Comparison of ENCODE assay signal across 8 cellular contexts in genomic region chr3:141878326-141878725, GRCh38. TPM values are rescaled to one million over a fixed set of nuclear protein-coding genes. Genes with fewer than 3 reads are reported as not detected.
DNase-seq lines count a peak whose midpoint lies in the region; ATAC-seq and TF ChIP-seq lines count a peak whose summit lies in the region.

No MANE protein-coding gene starts in this region.

- CTCF ChIA-PET in activated CD4-positive, alpha-beta T cell treated with anti-CD3 and anti-CD28 coated beads for 36 hours (lab: Charles Lee) = interaction anchor here (0.7 to 2.1 kb wide), 6 partner anchors 8 to 601 kb away, joined by 3 to 8 read pairs (median 4); partner anchors contain the start of gene RNF7

- H3K9me3 Mint-ChIP-seq in activated CD4-positive, alpha-beta T cell treated with anti-CD3 and anti-CD28 coated beads for 36 hours (ENCODE audit: low read depth) = no peaks in the 10 kb centered on the region

- 18 to 36% (median 30%) methylated on average over 1 of the region's 1 CpG for WGBS in stomach, 5 donors

- TF ChIP-seq CTCF in SU-DHL-6 (IDR thresholded peaks at IDR 0.05; ENCODE audit: insufficient read depth, low read length, poor library complexity, severe bottlenecking) (no peak), foreskin fibroblast (IDR thresholded peaks at IDR 0.05; ENCODE audit: low read depth, low read length) (no peak), stomach (IDR thresholded peaks at IDR 0.05) (no peak)

- H3K27me3 Mint-ChIP-seq in activated CD4-positive, alpha-beta T cell treated with anti-CD3 and anti-CD28 coated beads for 36 hours = no peaks in the 10 kb centered on the region

- peaks cover 44% of the 10 kb centered on the region for H3K4me1 Mint-ChIP-seq in activated CD4-positive, alpha-beta T cell treated with anti-CD3 and anti-CD28 coated beads for 36 hours

- H3K4me1 ChIP-seq in stomach = peaks cover 13 to 53% (median 25%) of the 10 kb centered on the region in 4 donors

- H3K9ac ChIP-seq in SU-DHL-6 (ENCODE audit: low read length) = peak overlapping the region; percentile 96

- peaks cover 9% of the 10 kb centered on the region; the same call in 1 of the 2 replicates for H3F3A ChIP-seq in SU-DHL-6 (ENCODE audit: insufficient read depth)

- H3K4me3 ChIP-seq in SU-DHL-6 (ENCODE audit: insufficient read depth, low read length, poor library complexity, severe bottlenecking) = peak overlapping the region; percentile 97
- peak overlapping the region; percentile 60 to 86 for H3K4me3 ChIP-seq in foreskin fibroblast (ENCODE audit: low read depth in 1 of 2, low read length in 2 of 2)
- H3K4me3 ChIP-seq in stomach = peak overlapping the region; percentile 78 to 96 (median 95)

- H3K9me3 ChIP-seq in SU-DHL-6 (ENCODE audit: insufficient read depth, low read length) (no peaks in the 10 kb centered on the region), stomach (no peaks in the 10 kb centered on the region)

- 0 out of 2 replicates have a peak, but pooled peaks cover 4% of the 10 kb centered on the region for H4K20me1 ChIP-seq in SU-DHL-6 (ENCODE audit: low read depth, low read length)

- no peak for ATAC-seq in activated CD4-positive, alpha-beta T cell treated with anti-CD3 and anti-CD28 coated beads for 36 hours
- ATAC-seq in HG03135 (IDR thresholded peaks at IDR 0.05; ENCODE audit: unreplicated experiment) = no peak
- no peak for ATAC-seq in HG02623 (IDR thresholded peaks at IDR 0.05; ENCODE audit: unreplicated experiment)

- no peaks in the 10 kb centered on the region for H3K9me2 ChIP-seq in SU-DHL-6 (replicated peaks; ENCODE audit: insufficient read depth, low read length)

- H3K36me3 ChIP-seq in SU-DHL-6 (ENCODE audit: low read length) (peaks cover 6% of the 10 kb centered on the region; the same call in 1 of the 2 replicates), stomach (peaks cover 0 to 4% (median 0%) of the 10 kb centered on the region in 4 donors)

- H3K4me2 ChIP-seq in SU-DHL-6 (ENCODE audit: low read depth, low read length, poor library complexity, severe bottlenecking) = peak overlapping the region; percentile 99

- no peak for TF ChIP-seq POLR2A in stomach (IDR thresholded peaks at IDR 0.05)

- POLR2A ChIA-PET in activated CD4-positive, alpha-beta T cell treated with anti-CD3 and anti-CD28 coated beads for 36 hours (lab: Charles Lee) = no interaction called here

- H3K27ac Mint-ChIP-seq in activated CD4-positive, alpha-beta T cell treated with anti-CD3 and anti-CD28 coated beads for 36 hours = peak overlapping the region; percentile 83

- peak overlapping the region; percentile 88 for H3K4me3 Mint-ChIP-seq in activated CD4-positive, alpha-beta T cell treated with anti-CD3 and anti-CD28 coated beads for 36 hours

- no peak for DNase-seq in activated CD4-positive, alpha-beta T cell treated with anti-CD3 and anti-CD28 coated beads for 36 hours
- no peak for DNase-seq in activated CD4-positive, alpha-beta T cell treated with anti-CD3 and anti-CD28 coated beads for 4 hours
- DNase-seq in foreskin fibroblast (no peak), stomach (no peak), GM19240 (ENCODE audit: insufficient read length, low spot score) (no peak)

- intact Hi-C loops in activated CD4-positive, alpha-beta T cell treated with anti-CD3 and anti-CD28 coated beads for 36 hours (cut with DNase I, micrococcal nuclease) = loop anchor here (5.0 to 10.0 kb wide), 5 partner anchors 149 to 646 kb away; partner anchors contain the start of genes PXYLP1 (in 1 of the 2), RASA2 (in 1 of the 2) and XRN1 (in 1 of the 2)
- intact Hi-C loops in stomach (cut with DNase I; ENCODE audit: low total_unique reads) = loop anchor here (10.0 kb wide), 1 partner anchor 144 kb away; the partner anchor contains the start of gene RNF7

- H3K79me2 ChIP-seq in SU-DHL-6 (ENCODE audit: insufficient read depth, low read length) = peaks cover 67% of the 10 kb centered on the region

- no peak overlapping the region for H2AFZ ChIP-seq in SU-DHL-6 (ENCODE audit: low read depth, low read length, severe bottlenecking)

- peaks cover 43% of the 10 kb centered on the region for H3K36me3 Mint-ChIP-seq in activated CD4-positive, alpha-beta T cell treated with anti-CD3 and anti-CD28 coated beads for 36 hours (ENCODE audit: low read depth)

- TF ChIP-seq EP300 in stomach (IDR thresholded peaks at IDR 0.05) = no peak

- peak overlapping the region; percentile 90; the same call in 1 of the 2 replicates for H3K27ac ChIP-seq in SU-DHL-6 (ENCODE audit: low read depth, low read length)
- H3K27ac ChIP-seq in stomach = peak overlapping the region in 4 of 5 donors; percentile 99 to 100 (median 100)

- H3K27me3 ChIP-seq in SU-DHL-6 (ENCODE audit: low read length) = no peaks in the 10 kb centered on the region
- H3K27me3 ChIP-seq in stomach = no peaks in the 10 kb centered on the region

RNA-seq across cellular contexts. Expression of gene ATP1B3, which starts 1.9 kb away (rescaled TPM):
- 100 to 1,000 TPM; 109 to 132 TPM for total RNA-seq in activated CD4-positive, alpha-beta T cell treated with anti-CD3 and anti-CD28 coated beads for 36 hours
- 10 to 100 TPM; 19.6 to 98.2 (median 58.9) TPM for total RNA-seq in stomach
- polyA plus RNA-seq in stomach = 100 to 1,000 TPM in 1 of 3 donors, 10 to 100 TPM in 2; 19.7 to 122 (median 36.0) TPM
